In the genomic region with DNA sequence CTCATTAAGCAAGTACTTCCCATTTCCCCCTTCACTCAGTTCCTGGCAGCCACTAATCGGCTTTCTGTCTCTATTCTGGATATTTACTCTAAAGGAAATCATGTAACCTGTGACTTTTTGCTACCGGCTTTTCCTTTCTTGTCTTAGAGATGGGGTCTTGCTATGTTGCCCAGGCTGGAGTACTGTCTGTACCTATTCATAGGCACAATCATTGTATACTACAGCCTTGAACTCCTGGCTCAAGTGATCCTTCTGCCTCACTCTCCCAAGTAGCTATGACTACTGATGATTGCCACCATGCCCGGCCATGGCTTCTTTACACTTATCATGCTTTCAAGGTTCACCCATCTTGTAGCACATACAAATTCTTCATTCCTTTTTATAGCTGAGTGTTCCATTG, we compare ENCODE assay signal across 1 cellular context.
TF ChIP-seq lines count a peak whose summit lies in the region.

No MANE protein-coding gene starts in this region.

TF ChIP-seq in HepG2, 621 proteins besides CTCF, POLR2A, EP300 and RAD21:
- peak; percentile 65; the same call in 1 of the 2 replicates for TF ChIP-seq ZNF121 (CRISPR knock-in tag; IDR thresholded peaks at IDR 0.05)
- no peak for TF ChIP-seq FOSL1 (CRISPR knock-in tag; IDR thresholded peaks at IDR 0.05; ENCODE audit: borderline replicate concordance)
TF ChIP-seq in HepG2: peak in this region for 1.
